ENCODE assay signal across 8 cellular contexts in the genomic region with DNA sequence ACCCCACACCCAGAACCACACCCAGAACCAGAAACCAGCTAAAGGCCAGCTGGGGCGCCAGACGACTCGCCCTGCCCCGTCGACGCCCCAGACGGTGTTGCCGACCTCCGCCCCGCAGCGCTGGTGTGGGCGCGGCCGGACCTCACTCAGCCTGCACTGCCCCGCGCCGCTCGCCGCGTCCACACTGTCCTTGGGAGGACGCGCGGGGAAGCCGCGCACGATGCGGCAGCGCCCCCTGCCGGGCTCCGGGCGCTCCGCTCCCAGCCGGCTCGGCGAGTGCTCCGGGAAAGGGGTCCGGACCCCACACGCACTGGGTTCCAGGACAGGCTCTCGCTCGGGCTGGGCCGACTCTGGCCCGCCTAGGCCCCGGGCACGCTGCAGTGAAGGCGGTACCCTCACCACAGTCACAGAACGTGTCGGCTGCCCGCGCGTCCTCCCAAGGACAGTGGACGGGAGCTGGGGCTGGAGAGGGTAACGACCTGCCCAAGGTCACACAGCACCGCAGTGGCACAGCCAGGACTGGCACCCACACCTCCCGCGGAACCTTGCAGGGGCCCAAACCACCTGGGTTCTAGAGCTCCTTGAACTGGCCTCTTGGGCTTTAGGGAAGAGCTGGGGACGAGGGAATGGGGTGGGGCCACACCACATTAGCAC.
DNase-seq lines count a peak whose midpoint lies in the region; ATAC-seq and TF ChIP-seq lines count a peak whose summit lies in the region.

No MANE protein-coding gene starts in this region.

- peaks cover 0 to 6% of the 10 kb centered on the region in 2 donors for H3K9me3 ChIP-seq in lung (ENCODE audit: control insufficient read depth in 2 of 2, insufficient read depth in 1 of 2, low read length in 1 of 2)

- no peaks in the 10 kb centered on the region for H3K27me3 ChIP-seq in lung (ENCODE audit: control insufficient read depth, insufficient read depth)

- H3K36me3 Mint-ChIP-seq in activated CD4-positive, alpha-beta T cell treated with anti-CD3 and anti-CD28 coated beads, Interleukin-2, amount 10 ng/mL, durations not matched to agents 24 days and 14 days (ENCODE audit: low read depth): no peaks in the 10 kb centered on the region

- TF ChIP-seq CTCF in HFF-Myc (IDR thresholded peaks at IDR 0.05; ENCODE audit: low read depth, low read length, missing control alignments): peak; percentile 78
- peak; percentile 56 for TF ChIP-seq CTCF in lung (IDR thresholded peaks at IDR 0.05; ENCODE audit: control extremely low read depth, extremely low read depth)

- no peak overlapping the region for H3K27ac ChIP-seq in lung (ENCODE audit: low read depth in 1 of 2, low read length in 1 of 2)

- H3K27ac Mint-ChIP-seq in activated CD4-positive, alpha-beta T cell treated with anti-CD3 and anti-CD28 coated beads, Interleukin-2, amount 10 ng/mL, durations not matched to agents 24 days and 14 days: no peak overlapping the region

- intact Hi-C loops in activated CD4-positive, alpha-beta T cell treated with anti-CD3 and anti-CD28 coated beads, Interleukin-2, amount 10 ng/mL, durations not matched to agents 24 days and 14 days (cut with micrococcal nuclease): no loop called here

- peak overlapping the region; percentile 64 for H3K4me3 Mint-ChIP-seq in activated CD4-positive, alpha-beta T cell treated with anti-CD3 and anti-CD28 coated beads, Interleukin-2, amount 10 ng/mL, durations not matched to agents 24 days and 14 days

- H3K27me3 Mint-ChIP-seq in activated CD4-positive, alpha-beta T cell treated with anti-CD3 and anti-CD28 coated beads, Interleukin-2, amount 10 ng/mL, durations not matched to agents 24 days and 14 days: peaks cover 34% of the 10 kb centered on the region

- H3K36me3 ChIP-seq in lung (ENCODE audit: control insufficient read depth in 2 of 2, insufficient read depth in 2 of 2, low read length in 2 of 2): no peaks in the 10 kb centered on the region

- 2 to 3% methylated on average over 43 to 56 of the region's 56 CpGs for WGBS in lung, 2 donors

- H3K4me3 ChIP-seq in HFF-Myc (replicated peaks; ENCODE audit: low read depth, low read length) (peak overlapping the region; percentile 37), lung (peak overlapping the region; percentile 17)

- no peaks in the 10 kb centered on the region for H3K9me3 Mint-ChIP-seq in activated CD4-positive, alpha-beta T cell treated with anti-CD3 and anti-CD28 coated beads, Interleukin-2, amount 10 ng/mL, durations not matched to agents 24 days and 14 days

- H3K4me1 Mint-ChIP-seq in activated CD4-positive, alpha-beta T cell treated with anti-CD3 and anti-CD28 coated beads, Interleukin-2, amount 10 ng/mL, durations not matched to agents 24 days and 14 days: peaks cover 4% of the 10 kb centered on the region

- H3K4me1 ChIP-seq in lung (ENCODE audit: control insufficient read depth in 2 of 2, insufficient read depth in 2 of 2, low read length in 2 of 2): peaks cover 0 to 11% of the 10 kb centered on the region in 2 donors

- peak; percentile 72 for ATAC-seq in GM18498 (IDR thresholded peaks at IDR 0.05; ENCODE audit: unreplicated experiment)
- peak; percentile 85 for ATAC-seq in lung (ENCODE audit: insufficient read depth, low FRiP score)

- peak; percentile 9 for DNase-seq in HFF-Myc (ENCODE audit: extremely low read depth, low read depth)
- peak; percentile 44 for DNase-seq in NAMALWA (ENCODE audit: low spot score)
- peak; percentile 86 for DNase-seq in activated CD4-positive, alpha-beta T cell treated with anti-CD3 and anti-CD28 coated beads, Interleukin-2, amount 10 ng/mL, durations not matched to agents 24 days and 14 days
- DNase-seq in ecto neural progenitor cell (ENCODE audit: low spot score): peak; percentile 89
- peak; percentile 45 for DNase-seq in lung (ENCODE audit: low spot score)
- peak in 2 of 3 donors; percentile 11 to 48 for DNase-seq in stimulated activated CD4-positive, alpha-beta T cell treated with anti-CD3 and anti-CD28 coated beads, TNF-alpha, amount 100 ng/mL, for 48 hours (ENCODE audit: low read depth in 3 of 3)
- DNase-seq in NCI-H226: no peak
